In the genomic region with DNA sequence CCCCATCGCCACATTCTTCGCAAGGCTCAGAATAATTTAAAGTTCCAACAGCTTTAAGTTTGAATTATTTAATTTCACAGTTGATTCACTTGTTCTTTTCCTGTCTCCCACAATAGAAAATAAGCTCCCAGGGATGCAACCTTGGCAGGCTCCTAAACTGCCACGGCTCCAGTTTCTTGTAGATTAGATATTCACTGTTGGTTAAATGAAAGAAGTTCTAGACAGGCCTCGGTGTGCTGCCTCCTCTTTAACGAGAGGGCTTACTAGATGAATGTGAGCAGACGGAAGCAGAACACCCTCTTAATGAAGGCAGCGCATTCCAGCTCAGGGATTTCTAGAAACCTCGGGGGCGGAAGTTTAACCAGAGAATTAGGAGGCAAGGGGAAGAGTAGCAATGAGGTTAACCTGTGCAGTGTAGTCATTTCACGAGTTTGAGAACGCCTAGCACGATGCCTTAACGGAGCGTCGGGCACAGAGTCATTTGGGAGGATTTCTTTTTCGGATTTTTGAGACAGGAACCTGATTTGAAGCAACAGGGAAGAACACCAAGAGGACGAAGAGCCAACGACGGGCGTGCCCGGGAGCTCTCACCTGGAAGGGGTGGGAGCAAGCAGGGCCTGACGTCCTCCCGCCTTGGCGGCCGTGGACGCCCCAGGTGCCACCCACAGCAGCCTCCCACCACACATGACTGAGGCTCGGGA, we compare ENCODE assay signal across 1 cellular context.
TF ChIP-seq lines count a peak whose summit lies in the region.

No MANE protein-coding gene starts in this region.

TF ChIP-seq in HepG2, 621 proteins besides CTCF, POLR2A, EP300 and RAD21 (continued from another document and continues in another):
- TF ChIP-seq ZNF687 (CRISPR knock-in tag; IDR thresholded peaks at IDR 0.05) = no peak
- no peak for TF ChIP-seq SAFB2 (CRISPR knock-in tag; IDR thresholded peaks at IDR 0.05; ENCODE audit: borderline replicate concordance, low read depth)
- TF ChIP-seq, protein P1, sequence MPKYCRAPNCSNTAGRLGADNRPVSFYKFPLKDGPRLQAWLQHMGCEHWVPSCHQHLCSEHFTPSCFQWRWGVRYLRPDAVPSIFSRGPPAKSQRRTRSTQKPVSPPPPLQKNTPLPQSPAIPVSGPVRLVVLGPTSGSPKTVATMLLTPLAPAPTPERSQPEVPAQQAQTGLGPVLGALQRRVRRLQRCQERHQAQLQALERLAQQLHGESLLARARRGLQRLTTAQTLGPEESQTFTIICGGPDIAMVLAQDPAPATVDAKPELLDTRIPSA (CRISPR knock-in tag; IDR thresholded peaks at IDR 0.05; ENCODE audit: borderline replicate concordance) = no peak
- no peak for TF ChIP-seq KLF11 (CRISPR knock-in tag; IDR thresholded peaks at IDR 0.05)
- TF ChIP-seq TEF (CRISPR knock-in tag; IDR thresholded peaks at IDR 0.05) = no peak
- TF ChIP-seq PPARG (CRISPR knock-in tag; conservative IDR thresholded peaks at IDR 0.05) = no peak
- no peak for TF ChIP-seq SNAPC2 (CRISPR knock-in tag; IDR thresholded peaks at IDR 0.05)
- no peak; the same call in 1 of the 2 replicates for TF ChIP-seq ZNF101 (CRISPR knock-in tag; IDR thresholded peaks at IDR 0.05; ENCODE audit: borderline replicate concordance, low read depth)
- TF ChIP-seq ZNF777 (CRISPR knock-in tag; IDR thresholded peaks at IDR 0.05) = no peak
- TF ChIP-seq PHF5A (CRISPR knock-in tag; IDR thresholded peaks at IDR 0.05; ENCODE audit: low read depth, unreplicated experiment) = no peak
- TF ChIP-seq ZNF232 (CRISPR knock-in tag; IDR thresholded peaks at IDR 0.05; ENCODE audit: borderline replicate concordance) = peak; percentile 83
- no peak for TF ChIP-seq HMGA1 (CRISPR knock-in tag; conservative IDR thresholded peaks at IDR 0.05)
- TF ChIP-seq ZNF264 (CRISPR knock-in tag; IDR thresholded peaks at IDR 0.05) = no peak
- TF ChIP-seq ZFP36 (IDR thresholded peaks at IDR 0.05; ENCODE audit: borderline replicate concordance, low read depth, low read length, partially characterized antibody) = no peak
- no peak for TF ChIP-seq ZMYM3 (CRISPR knock-in tag; IDR thresholded peaks at IDR 0.05)
- no peak for TF ChIP-seq ZNF350 (CRISPR knock-in tag; IDR thresholded peaks at IDR 0.05; ENCODE audit: borderline replicate concordance, low read depth)
- TF ChIP-seq SOX6 (IDR thresholded peaks at IDR 0.05) = no peak
- peak; percentile 1 for TF ChIP-seq SOX6 (CRISPR knock-in tag; IDR thresholded peaks at IDR 0.05)
- TF ChIP-seq CAMTA2 (CRISPR knock-in tag; IDR thresholded peaks at IDR 0.05; ENCODE audit: borderline replicate concordance) = no peak
- no peak for TF ChIP-seq ZNF3 (CRISPR knock-in tag; IDR thresholded peaks at IDR 0.05)
- TF ChIP-seq FOXM1 (CRISPR knock-in tag; IDR thresholded peaks at IDR 0.05) = no peak
- TF ChIP-seq, protein P2, sequence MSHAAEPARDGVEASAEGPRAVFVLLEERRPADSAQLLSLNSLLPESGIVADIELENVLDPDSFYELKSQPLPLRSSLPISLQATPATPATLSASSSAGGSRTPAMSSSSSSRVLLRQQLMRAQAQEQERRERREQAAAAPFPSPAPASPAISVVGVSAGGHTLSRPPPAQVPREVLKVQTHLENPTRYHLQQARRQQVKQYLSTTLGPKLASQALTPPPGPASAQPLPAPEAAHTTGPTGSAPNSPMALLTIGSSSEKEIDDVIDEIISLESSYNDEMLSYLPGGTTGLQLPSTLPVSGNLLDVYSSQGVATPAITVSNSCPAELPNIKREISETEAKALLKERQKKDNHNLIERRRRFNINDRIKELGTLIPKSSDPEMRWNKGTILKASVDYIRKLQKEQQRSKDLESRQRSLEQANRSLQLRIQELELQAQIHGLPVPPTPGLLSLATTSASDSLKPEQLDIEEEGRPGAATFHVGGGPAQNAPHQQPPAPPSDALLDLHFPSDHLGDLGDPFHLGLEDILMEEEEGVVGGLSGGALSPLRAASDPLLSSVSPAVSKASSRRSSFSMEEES (CRISPR knock-in tag; IDR thresholded peaks at IDR 0.05) = no peak
- peak; percentile 40 for TF ChIP-seq DBP (CRISPR knock-in tag; IDR thresholded peaks at IDR 0.05; ENCODE audit: not compliant biosample characterization)
- no peak for TF ChIP-seq ZNF781 (CRISPR knock-in tag; IDR thresholded peaks at IDR 0.05; ENCODE audit: borderline replicate concordance, not compliant biosample characterization)
- no peak for TF ChIP-seq ZNF713 (CRISPR knock-in tag; IDR thresholded peaks at IDR 0.05)
- TF ChIP-seq FOSL2 (CRISPR knock-in tag; IDR thresholded peaks at IDR 0.05) = no peak
- no peak for TF ChIP-seq ZNF644 (CRISPR knock-in tag; IDR thresholded peaks at IDR 0.05; ENCODE audit: low read depth)
- TF ChIP-seq ZNF589 (CRISPR knock-in tag; conservative IDR thresholded peaks at IDR 0.05) = no peak
- TF ChIP-seq, protein P3, sequence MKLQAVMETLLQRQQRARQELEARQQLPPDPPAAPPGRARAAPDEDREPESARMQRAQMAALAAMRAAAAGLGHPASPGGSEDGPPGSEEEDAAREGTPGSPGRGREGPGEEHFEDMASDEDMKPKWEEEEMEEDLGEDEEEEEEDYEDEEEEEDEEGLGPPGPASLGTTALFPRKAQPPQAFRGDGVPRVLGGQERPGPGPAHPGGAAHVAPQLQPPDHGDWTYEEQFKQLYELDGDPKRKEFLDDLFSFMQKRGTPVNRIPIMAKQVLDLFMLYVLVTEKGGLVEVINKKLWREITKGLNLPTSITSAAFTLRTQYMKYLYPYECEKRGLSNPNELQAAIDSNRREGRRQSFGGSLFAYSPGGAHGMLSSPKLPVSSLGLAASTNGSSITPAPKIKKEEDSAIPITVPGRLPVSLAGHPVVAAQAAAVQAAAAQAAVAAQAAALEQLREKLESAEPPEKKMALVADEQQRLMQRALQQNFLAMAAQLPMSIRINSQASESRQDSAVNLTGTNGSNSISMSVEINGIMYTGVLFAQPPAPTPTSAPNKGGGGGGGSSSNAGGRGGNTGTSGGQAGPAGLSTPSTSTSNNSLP (IDR thresholded peaks at IDR 0.05; ENCODE audit: low read depth, low read length) = no peak
- no peak for TF ChIP-seq ZBTB1 (CRISPR knock-in tag; IDR thresholded peaks at IDR 0.05; ENCODE audit: borderline replicate concordance)
- TF ChIP-seq, protein P4, sequence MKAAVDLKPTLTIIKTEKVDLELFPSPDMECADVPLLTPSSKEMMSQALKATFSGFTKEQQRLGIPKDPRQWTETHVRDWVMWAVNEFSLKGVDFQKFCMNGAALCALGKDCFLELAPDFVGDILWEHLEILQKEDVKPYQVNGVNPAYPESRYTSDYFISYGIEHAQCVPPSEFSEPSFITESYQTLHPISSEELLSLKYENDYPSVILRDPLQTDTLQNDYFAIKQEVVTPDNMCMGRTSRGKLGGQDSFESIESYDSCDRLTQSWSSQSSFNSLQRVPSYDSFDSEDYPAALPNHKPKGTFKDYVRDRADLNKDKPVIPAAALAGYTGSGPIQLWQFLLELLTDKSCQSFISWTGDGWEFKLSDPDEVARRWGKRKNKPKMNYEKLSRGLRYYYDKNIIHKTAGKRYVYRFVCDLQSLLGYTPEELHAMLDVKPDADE (CRISPR knock-in tag; IDR thresholded peaks at IDR 0.05) = no peak
- TF ChIP-seq MNT (IDR thresholded peaks at IDR 0.05) = no peak
- TF ChIP-seq GABPA (IDR thresholded peaks at IDR 0.05; ENCODE audit: low read depth, low read length) = no peak
- no peak for TF ChIP-seq GABPA (CRISPR knock-in tag; IDR thresholded peaks at IDR 0.05; ENCODE audit: low read depth)
- no peak for TF ChIP-seq SYNCRIP (IDR thresholded peaks at IDR 0.05; ENCODE audit: insufficient read depth, low read depth, low read length)
- no peak for TF ChIP-seq NPAS2 (CRISPR knock-in tag; IDR thresholded peaks at IDR 0.05; ENCODE audit: borderline replicate concordance)
- TF ChIP-seq ATRX (CRISPR knock-in tag; IDR thresholded peaks at IDR 0.05; ENCODE audit: borderline replicate concordance) = no peak
- no peak for TF ChIP-seq ZNF891 (CRISPR knock-in tag; IDR thresholded peaks at IDR 0.05)
- TF ChIP-seq SALL2 (CRISPR knock-in tag; IDR thresholded peaks at IDR 0.05) = no peak
- no peak for TF ChIP-seq ZBTB8A (CRISPR knock-in tag; IDR thresholded peaks at IDR 0.05; ENCODE audit: borderline replicate concordance, low read depth)
- TF ChIP-seq ZMAT5 (CRISPR knock-in tag; IDR thresholded peaks at IDR 0.05; ENCODE audit: borderline replicate concordance, low read depth) = no peak
- TF ChIP-seq, protein P5, sequence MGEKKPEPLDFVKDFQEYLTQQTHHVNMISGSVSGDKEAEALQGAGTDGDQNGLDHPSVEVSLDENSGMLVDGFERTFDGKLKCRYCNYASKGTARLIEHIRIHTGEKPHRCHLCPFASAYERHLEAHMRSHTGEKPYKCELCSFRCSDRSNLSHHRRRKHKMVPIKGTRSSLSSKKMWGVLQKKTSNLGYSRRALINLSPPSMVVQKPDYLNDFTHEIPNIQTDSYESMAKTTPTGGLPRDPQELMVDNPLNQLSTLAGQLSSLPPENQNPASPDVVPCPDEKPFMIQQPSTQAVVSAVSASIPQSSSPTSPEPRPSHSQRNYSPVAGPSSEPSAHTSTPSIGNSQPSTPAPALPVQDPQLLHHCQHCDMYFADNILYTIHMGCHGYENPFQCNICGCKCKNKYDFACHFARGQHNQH (CRISPR knock-in tag; IDR thresholded peaks at IDR 0.05) = no peak
- no peak for TF ChIP-seq YEATS4 (CRISPR knock-in tag; IDR thresholded peaks at IDR 0.05; ENCODE audit: borderline replicate concordance)
- TF ChIP-seq ZNF331 (CRISPR knock-in tag; IDR thresholded peaks at IDR 0.05) = no peak
- peak; percentile 78; the same call in 1 of the 2 replicates for TF ChIP-seq HIVEP1 (CRISPR knock-in tag; IDR thresholded peaks at IDR 0.05)
- TF ChIP-seq PCBP2 (optimal IDR thresholded peaks at IDR 0.05; ENCODE audit: low read depth, low read length, poor library complexity, severe bottlenecking) = no peak
- TF ChIP-seq, protein P6, sequence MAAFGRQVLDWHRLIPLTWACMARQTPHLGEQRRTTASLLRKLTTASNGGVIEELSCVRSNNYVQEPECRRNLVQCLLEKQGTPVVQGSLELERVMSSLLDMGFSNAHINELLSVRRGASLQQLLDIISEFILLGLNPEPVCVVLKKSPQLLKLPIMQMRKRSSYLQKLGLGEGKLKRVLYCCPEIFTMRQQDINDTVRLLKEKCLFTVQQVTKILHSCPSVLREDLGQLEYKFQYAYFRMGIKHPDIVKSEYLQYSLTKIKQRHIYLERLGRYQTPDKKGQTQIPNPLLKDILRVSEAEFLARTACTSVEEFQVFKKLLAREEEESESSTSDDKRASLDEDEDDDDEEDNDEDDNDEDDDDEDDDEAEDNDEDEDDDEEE (CRISPR knock-in tag; IDR thresholded peaks at IDR 0.05) = no peak
- TF ChIP-seq NR2F1 (CRISPR knock-in tag; IDR thresholded peaks at IDR 0.05) = no peak
